ENCODE assay signal across 11 cellular contexts in genomic region chr17:17120716-17121115, GRCh38.
DNase-seq lines count a peak whose midpoint lies in the region; ATAC-seq and TF ChIP-seq lines count a peak whose summit lies in the region.
"Had no signal": no experiment of that assay in that cellular context is flagged by ENCODE, and none has a peak within 500 bp of the region (broad histone marks: within the 10 kb centered on the region; RNA-seq: fewer than 3 reads in every experiment).

No MANE protein-coding gene starts in this region.

- H3K27ac Mint-ChIP-seq in activated T-helper 17 cell treated with anti-CD3 and anti-CD28 coated beads, Interleukin-2, amount 50 U/mL, for 72 hours = peak overlapping the region; percentile 96
- peak overlapping the region; percentile 97 for H3K27ac Mint-ChIP-seq in stimulated activated effector memory CD8-positive, alpha-beta T cell treated with anti-CD3 and anti-CD28 coated beads, Interleukin-12 subunit alpha, Interleukin-12 subunit beta, amount 100 ng/mL, for 72 hours

- no peak for ATAC-seq in activated T-helper 17 cell treated with anti-CD3 and anti-CD28 coated beads, Interleukin-2, amount 50 U/mL, for 72 hours (replicated peaks)
- ATAC-seq in stimulated activated effector memory CD8-positive, alpha-beta T cell treated with anti-CD3 and anti-CD28 coated beads, Interleukin-12 subunit alpha, Interleukin-12 subunit beta, amount 100 ng/mL, for 72 hours = no peak
- ATAC-seq in GM19395 (IDR thresholded peaks at IDR 0.05; ENCODE audit: unreplicated experiment) = no peak
- ATAC-seq in HG02610 (IDR thresholded peaks at IDR 0.05; ENCODE audit: unreplicated experiment) = no peak
- no peak for ATAC-seq in HG02852 (IDR thresholded peaks at IDR 0.05; ENCODE audit: unreplicated experiment)
- no peak for ATAC-seq in HG03135 (IDR thresholded peaks at IDR 0.05; ENCODE audit: unreplicated experiment)

- no peaks in the 10 kb centered on the region for H3K9me3 Mint-ChIP-seq in activated T-helper 17 cell treated with anti-CD3 and anti-CD28 coated beads, Interleukin-2, amount 50 U/mL, for 72 hours
- no peaks in the 10 kb centered on the region for H3K9me3 Mint-ChIP-seq in stimulated activated effector memory CD8-positive, alpha-beta T cell treated with anti-CD3 and anti-CD28 coated beads, Interleukin-12 subunit alpha, Interleukin-12 subunit beta, amount 100 ng/mL, for 72 hours

- no peaks in the 10 kb centered on the region for H3K9me3 ChIP-seq in left ventricle myocardium inferior (replicated peaks)

- peaks cover 88% of the 10 kb centered on the region for H3K4me1 ChIP-seq in left ventricle myocardium inferior

- peak overlapping the region; percentile 71 for H3K4me3 Mint-ChIP-seq in activated T-helper 17 cell treated with anti-CD3 and anti-CD28 coated beads, Interleukin-2, amount 50 U/mL, for 72 hours
- H3K4me3 Mint-ChIP-seq in stimulated activated effector memory CD8-positive, alpha-beta T cell treated with anti-CD3 and anti-CD28 coated beads, Interleukin-12 subunit alpha, Interleukin-12 subunit beta, amount 100 ng/mL, for 72 hours = peak overlapping the region; percentile 59

- peaks cover 10% of the 10 kb centered on the region for H3K36me3 Mint-ChIP-seq in activated T-helper 17 cell treated with anti-CD3 and anti-CD28 coated beads, Interleukin-2, amount 50 U/mL, for 72 hours (ENCODE audit: low read depth)
- H3K36me3 Mint-ChIP-seq in stimulated activated effector memory CD8-positive, alpha-beta T cell treated with anti-CD3 and anti-CD28 coated beads, Interleukin-12 subunit alpha, Interleukin-12 subunit beta, amount 100 ng/mL, for 72 hours = peaks cover 10% of the 10 kb centered on the region

- H3K4me1 Mint-ChIP-seq in activated T-helper 17 cell treated with anti-CD3 and anti-CD28 coated beads, Interleukin-2, amount 50 U/mL, for 72 hours = peaks cover 79% of the 10 kb centered on the region
- H3K4me1 Mint-ChIP-seq in stimulated activated effector memory CD8-positive, alpha-beta T cell treated with anti-CD3 and anti-CD28 coated beads, Interleukin-12 subunit alpha, Interleukin-12 subunit beta, amount 100 ng/mL, for 72 hours = peaks cover 94% of the 10 kb centered on the region

- H3K36me3 ChIP-seq in H7 (replicated peaks; ENCODE audit: control insufficient read depth, insufficient read depth, low read length) = no peaks in the 10 kb centered on the region
- no peaks in the 10 kb centered on the region for H3K36me3 ChIP-seq in left ventricle myocardium inferior

- TF ChIP-seq CTCF in left ventricle myocardium inferior (IDR thresholded peaks at IDR 0.05; ENCODE audit: borderline replicate concordance) = no peak

- no peaks in the 10 kb centered on the region for H3K27me3 Mint-ChIP-seq in activated T-helper 17 cell treated with anti-CD3 and anti-CD28 coated beads, Interleukin-2, amount 50 U/mL, for 72 hours

- peak overlapping the region; percentile 86 for H3K27ac ChIP-seq in left ventricle myocardium inferior (replicated peaks)

- DNase-seq in H7 (peak; percentile 69), left ventricle myocardium inferior (no peak)
- DNase-seq in stimulated activated effector memory CD8-positive, alpha-beta T cell treated with anti-CD3 and anti-CD28 coated beads, Interleukin-12 subunit alpha, Interleukin-12 subunit beta, amount 100 ng/mL, for 72 hours (ENCODE audit: low spot score in 2 of 2) = no peak
- DNase-seq: activated CD4-positive, alpha-beta T cell treated with anti-CD3 and anti-CD28 coated beads for 48 hours; NCI-H187; stimulated activated naive CD4-positive, alpha-beta T cell had no signal

- H3K4me3 ChIP-seq in H7 (ENCODE audit: insufficient read depth, low read depth, low read length) = no peak overlapping the region
- no peak overlapping the region for H3K4me3 ChIP-seq in left ventricle myocardium inferior

- intact Hi-C loops in left ventricle myocardium inferior (cut with micrococcal nuclease) = no loop called here

- H3K27me3 ChIP-seq in H7 (ENCODE audit: control insufficient read depth, insufficient read depth, low read length) = no peaks in the 10 kb centered on the region
- no peaks in the 10 kb centered on the region for H3K27me3 ChIP-seq in left ventricle myocardium inferior (ENCODE audit: low read depth)
